In genomic region chr4:26141916-26142638, GRCh38 we compare ENCODE assay signal across 8 cellular contexts.
A peak's percentile ranks its signal among the peaks of the same experiment; 100 is the strongest.
DNase-seq lines count a peak whose midpoint lies in the region; ATAC-seq and TF ChIP-seq lines count a peak whose summit lies in the region.

No MANE protein-coding gene starts in this region.

- H3K36me3 ChIP-seq in spleen = no peaks in the 10 kb centered on the region

- peak overlapping the region; percentile 34 for H3K27ac Mint-ChIP-seq in activated CD8-positive, alpha-beta T cell treated with anti-CD3 and anti-CD28 coated beads for 36 hours
- no peak overlapping the region for H3K27ac Mint-ChIP-seq in activated CD8-positive, alpha-beta T cell treated with anti-CD3 and anti-CD28 coated beads, Interleukin-2, amount 10 ng/mL, durations not matched to agents 7 days and 5 days

- POLR2A ChIA-PET in activated CD8-positive, alpha-beta T cell treated with anti-CD3 and anti-CD28 coated beads for 36 hours (lab: Charles Lee) = interaction anchor here (0.6 to 0.8 kb wide), 2 partner anchors 12 to 170 kb away, joined by 3 read pairs; no protein-coding TSS in a partner anchor
- POLR2A ChIA-PET in activated CD8-positive, alpha-beta T cell treated with anti-CD3 and anti-CD28 coated beads, Interleukin-2, amount 10 ng/mL, durations not matched to agents 7 days and 5 days (lab: Charles Lee) = no interaction called here

- H3K4me3 Mint-ChIP-seq in activated CD8-positive, alpha-beta T cell treated with anti-CD3 and anti-CD28 coated beads for 36 hours = no peak overlapping the region
- no peak overlapping the region for H3K4me3 Mint-ChIP-seq in activated CD8-positive, alpha-beta T cell treated with anti-CD3 and anti-CD28 coated beads, Interleukin-2, amount 10 ng/mL, durations not matched to agents 7 days and 5 days

- TF ChIP-seq POLR2A in NB4 (IDR thresholded peaks at IDR 0.05; ENCODE audit: extremely low read depth, insufficient read length) (no peak), spleen (IDR thresholded peaks at IDR 0.05) (no peak)

- no peaks in the 10 kb centered on the region for H3K27me3 ChIP-seq in spleen (replicated peaks in 1 of 7)

- ATAC-seq in activated CD8-positive, alpha-beta T cell treated with anti-CD3 and anti-CD28 coated beads for 36 hours = peak; percentile 60
- ATAC-seq in activated CD8-positive, alpha-beta T cell treated with anti-CD3 and anti-CD28 coated beads, Interleukin-2, amount 10 ng/mL, durations not matched to agents 7 days and 5 days = no peak
- no peak for ATAC-seq in HG02840 (IDR thresholded peaks at IDR 0.05; ENCODE audit: low FRiP score, unreplicated experiment)

- intact Hi-C loops in activated CD8-positive, alpha-beta T cell treated with anti-CD3 and anti-CD28 coated beads for 36 hours (cut with micrococcal nuclease) = no loop called here
- intact Hi-C loops in spleen (cut with DNase I; ENCODE audit: low total_unique reads) = no loop called here

- peaks cover 0 to 8% (median 0%) of the 10 kb centered on the region in 6 donors for H3K4me1 ChIP-seq in spleen

- H3K4me3 ChIP-seq in NB4 (ENCODE audit: low read depth, low read length) (no peak overlapping the region), fibroblast of villous mesenchyme (ENCODE audit: low read depth, low read length) (no peak overlapping the region), spleen (no peak overlapping the region)

- no peaks in the 10 kb centered on the region for H3K9me3 ChIP-seq in spleen

- CTCF ChIA-PET in activated CD8-positive, alpha-beta T cell treated with anti-CD3 and anti-CD28 coated beads for 36 hours (lab: Charles Lee) = interaction anchor here (1.0 to 3.5 kb wide), 3 partner anchors 12 to 154 kb away, joined by 3 to 13 read pairs (median 4); no protein-coding TSS in a partner anchor
- CTCF ChIA-PET in activated CD8-positive, alpha-beta T cell treated with anti-CD3 and anti-CD28 coated beads, Interleukin-2, amount 10 ng/mL, durations not matched to agents 7 days and 5 days (lab: Charles Lee) = interaction anchor here (1.0 to 1.9 kb wide), 3 partner anchors 10 to 181 kb away, joined by 3 read pairs; no protein-coding TSS in a partner anchor

- H3K36me3 Mint-ChIP-seq in activated CD8-positive, alpha-beta T cell treated with anti-CD3 and anti-CD28 coated beads for 36 hours (ENCODE audit: low read depth) = no peaks in the 10 kb centered on the region
- no peaks in the 10 kb centered on the region for H3K36me3 Mint-ChIP-seq in activated CD8-positive, alpha-beta T cell treated with anti-CD3 and anti-CD28 coated beads, Interleukin-2, amount 10 ng/mL, durations not matched to agents 7 days and 5 days (ENCODE audit: low read depth)

- whole genome bisulfite sequencing in spleen, 5 donors = 46 to 61% (median 51%) methylated on average over 8 of the region's 8 CpGs

- H3K9me3 Mint-ChIP-seq in activated CD8-positive, alpha-beta T cell treated with anti-CD3 and anti-CD28 coated beads for 36 hours = no peaks in the 10 kb centered on the region
- no peaks in the 10 kb centered on the region for H3K9me3 Mint-ChIP-seq in activated CD8-positive, alpha-beta T cell treated with anti-CD3 and anti-CD28 coated beads, Interleukin-2, amount 10 ng/mL, durations not matched to agents 7 days and 5 days (ENCODE audit: insufficient read depth)

- peak overlapping the region in 5 of 8 donors; percentile 39 to 79 (median 70) for H3K27ac ChIP-seq in spleen

- peaks cover 16% of the 10 kb centered on the region for H3K4me1 Mint-ChIP-seq in activated CD8-positive, alpha-beta T cell treated with anti-CD3 and anti-CD28 coated beads for 36 hours (ENCODE audit: low read depth)
- H3K4me1 Mint-ChIP-seq in activated CD8-positive, alpha-beta T cell treated with anti-CD3 and anti-CD28 coated beads, Interleukin-2, amount 10 ng/mL, durations not matched to agents 7 days and 5 days (ENCODE audit: low read depth) = peaks cover 14% of the 10 kb centered on the region

- no peak for DNase-seq in activated CD8-positive, alpha-beta T cell treated with anti-CD3 and anti-CD28 coated beads for 36 hours
- DNase-seq in activated CD8-positive, alpha-beta T cell treated with anti-CD3 and anti-CD28 coated beads, Interleukin-2, amount 10 ng/mL, durations not matched to agents 7 days and 5 days = no peak
- DNase-seq in NB4 (ENCODE audit: low read depth) (peak; percentile 58), fibroblast of villous mesenchyme (ENCODE audit: low read depth) (peak; percentile 99), spleen (no peak), AML-193 (lab: John Stamatoyannopoulos, UW) (no peak), T-helper 9 cell (no peak)

- no peak for TF ChIP-seq CTCF in activated CD8-positive, alpha-beta T cell treated with anti-CD3 and anti-CD28 coated beads for 36 hours (IDR thresholded peaks at IDR 0.05)
- TF ChIP-seq CTCF in NB4 (IDR thresholded peaks at IDR 0.05; ENCODE audit: low read depth, low read length) = no peak
- no peak for TF ChIP-seq CTCF in fibroblast of villous mesenchyme (IDR thresholded peaks at IDR 0.05; ENCODE audit: insufficient read depth, low read depth, low read length)
- TF ChIP-seq CTCF in spleen (IDR thresholded peaks at IDR 0.05 in 8 of 11, conservative IDR thresholded peaks at IDR 0.05 in 3 of 11) = no peak

- H3K27me3 Mint-ChIP-seq in activated CD8-positive, alpha-beta T cell treated with anti-CD3 and anti-CD28 coated beads for 36 hours = peaks cover 6% of the 10 kb centered on the region
- peaks cover 6% of the 10 kb centered on the region for H3K27me3 Mint-ChIP-seq in activated CD8-positive, alpha-beta T cell treated with anti-CD3 and anti-CD28 coated beads, Interleukin-2, amount 10 ng/mL, durations not matched to agents 7 days and 5 days (ENCODE audit: low read depth)

Comparison
In these comparisons a context has a peak if more than half of its experiments do, and no peak if none do; other contexts are left out.
1. DNase-seq: peak in NB4 (single experiment) and fibroblast of villous mesenchyme (single experiment); none in activated CD8-positive, alpha-beta T cell treated with anti-CD3 and anti-CD28 coated beads for 36 hours (single experiment), activated CD8-positive, alpha-beta T cell treated with anti-CD3 and anti-CD28 coated beads, Interleukin-2, amount 10 ng/mL, durations not matched to agents 7 days and 5 days (single experiment), spleen (single experiment), AML-193 (0 of 2) and T-helper 9 cell (single experiment).